16 cellular contexts compared by ENCODE assay signal in genomic region chr11:96203567-96204365, GRCh38.
DNase-seq lines count a peak whose midpoint lies in the region; ATAC-seq, FAIRE-seq and TF ChIP-seq lines count a peak whose summit lies in the region.
"Had no signal": no experiment of that assay in that cellular context is flagged by ENCODE, and none has a peak within 500 bp of the region (broad histone marks: within the 10 kb centered on the region; RNA-seq: fewer than 3 reads in every experiment).

No MANE protein-coding gene starts in this region.

- CTCF ChIA-PET in activated B cell treated with CpG ODN at 0.5 μM for 24 hours (lab: Charles Lee) (no interaction called here), H1 (lab: Charles Lee; ENCODE audit: partially characterized antibody) (no interaction called here)

- no peak overlapping the region for H3K14ac ChIP-seq in H1 (ENCODE audit: insufficient read length)

- H3K27me3 Mint-ChIP-seq in activated T-cell treated with anti-CD3 and anti-CD28 coated beads, Interleukin-2, amount 50 U/mL, for 24 hours: no peaks in the 10 kb centered on the region
- no peaks in the 10 kb centered on the region for H3K27me3 Mint-ChIP-seq in activated B cell treated with CpG ODN at 0.5 μM for 24 hours

- no peaks in the 10 kb centered on the region for H3K27me3 ChIP-seq in H1 (replicated peaks in 1 of 4; ENCODE audit: control insufficient read depth in 3 of 4, extremely low read depth in 1 of 4, insufficient read depth in 3 of 4, low read length in 3 of 4)
- H3K27me3 ChIP-seq in transverse colon: no peaks in the 10 kb centered on the region
- H3K27me3 ChIP-seq: ascending aorta, pancreas, Peyer's patch, tibial artery had no signal

- no peak overlapping the region for H3K9ac ChIP-seq in H1 (replicated peaks in 1 of 4; ENCODE audit: extremely low read depth in 1 of 4, low read depth in 3 of 4, low read length in 3 of 4)

- H3K9me3 ChIP-seq in H1 (ENCODE audit: insufficient read depth in 2 of 2, low read depth in 1 of 2, low read length in 1 of 2) (no peaks in the 10 kb centered on the region), transverse colon (no peaks in the 10 kb centered on the region)
- H3K9me3 ChIP-seq: ascending aorta, pancreas, Peyer's patch, tibial artery had no signal

- H2AFZ ChIP-seq in H1 (ENCODE audit: low read length): no peak overlapping the region

- no peak overlapping the region for H2BK5ac ChIP-seq in H1 (ENCODE audit: low read depth, low read length)

- peaks cover 59% of the 10 kb centered on the region for H3K36me3 Mint-ChIP-seq in activated T-cell treated with anti-CD3 and anti-CD28 coated beads, Interleukin-2, amount 50 U/mL, for 24 hours (ENCODE audit: low read depth)
- peaks cover 9% of the 10 kb centered on the region for H3K36me3 Mint-ChIP-seq in activated B cell treated with CpG ODN at 0.5 μM for 24 hours (ENCODE audit: low read depth)
- peaks cover 10% of the 10 kb centered on the region for H3K36me3 Mint-ChIP-seq in stimulated activated effector memory CD8-positive, alpha-beta T cell treated with anti-CD3 and anti-CD28 coated beads, Interleukin-12 subunit alpha, Interleukin-12 subunit beta, amount 100 ng/mL, for 72 hours

- no peak overlapping the region for H4K8ac ChIP-seq in H1 (ENCODE audit: extremely low read depth, insufficient read depth, low read length)

- no peak overlapping the region for H3K56ac ChIP-seq in H1 (replicated peaks; ENCODE audit: insufficient read length, low read depth, low read length)

- no peak overlapping the region for H3K4ac ChIP-seq in H1 (replicated peaks; ENCODE audit: insufficient read length, low read depth, low read length)

- no peak for TF ChIP-seq RAD21 in H1 (IDR thresholded peaks at IDR 0.05 in 1 of 2, conservative IDR thresholded peaks at IDR 0.05 in 1 of 2; ENCODE audit: low read depth in 2 of 2, low read length in 2 of 2)

- H3K4me1 Mint-ChIP-seq in activated T-cell treated with anti-CD3 and anti-CD28 coated beads, Interleukin-2, amount 50 U/mL, for 24 hours (ENCODE audit: low read depth): peaks cover 90% of the 10 kb centered on the region
- H3K4me1 Mint-ChIP-seq in activated B cell treated with CpG ODN at 0.5 μM for 24 hours: peaks cover 64% of the 10 kb centered on the region
- H3K4me1 Mint-ChIP-seq in stimulated activated effector memory CD8-positive, alpha-beta T cell treated with anti-CD3 and anti-CD28 coated beads, Interleukin-12 subunit alpha, Interleukin-12 subunit beta, amount 100 ng/mL, for 72 hours: peaks cover 84% of the 10 kb centered on the region

- no peak overlapping the region for H3K4me2 ChIP-seq in H1 (ENCODE audit: insufficient read depth in 1 of 2, low read depth in 2 of 2, low read length in 2 of 2)

- no peaks in the 10 kb centered on the region for H4K20me1 ChIP-seq in H1 (replicated peaks in 1 of 2; ENCODE audit: control insufficient read depth in 1 of 2, insufficient read depth in 2 of 2, low read length in 2 of 2)

- no peak overlapping the region for H2BK15ac ChIP-seq in H1 (ENCODE audit: low read length)

- TF ChIP-seq POLR2A in H1 (IDR thresholded peaks at IDR 0.05; ENCODE audit: control extremely low read depth in 1 of 2, low read depth in 2 of 2, low read length in 2 of 2) (no peak), transverse colon (IDR thresholded peaks at IDR 0.05) (no peak)

- peak overlapping the region; percentile 53 for H3K4me3 Mint-ChIP-seq in activated T-cell treated with anti-CD3 and anti-CD28 coated beads, Interleukin-2, amount 50 U/mL, for 24 hours
- no peak overlapping the region for H3K4me3 Mint-ChIP-seq in activated B cell treated with CpG ODN at 0.5 μM for 24 hours
- peak overlapping the region; percentile 36 for H3K4me3 Mint-ChIP-seq in stimulated activated effector memory CD8-positive, alpha-beta T cell treated with anti-CD3 and anti-CD28 coated beads, Interleukin-12 subunit alpha, Interleukin-12 subunit beta, amount 100 ng/mL, for 72 hours

- no peak overlapping the region for H4K91ac ChIP-seq in H1 (replicated peaks; ENCODE audit: insufficient read length, low read length)

- POLR2A ChIA-PET in activated B cell treated with CpG ODN at 0.5 μM for 24 hours (lab: Charles Lee) (no interaction called here), H1 (lab: Charles Lee; ENCODE audit: partially characterized antibody) (no interaction called here)

- H2BK20ac ChIP-seq in H1 (ENCODE audit: low read length): no peak overlapping the region; the same call in 1 of the 2 replicates

- H3K36me3 ChIP-seq in H1 (ENCODE audit: control insufficient read depth in 2 of 4, insufficient read depth in 4 of 4, low read length in 3 of 4) (no peaks in the 10 kb centered on the region), transverse colon (no peaks in the 10 kb centered on the region)
- H3K36me3 ChIP-seq: ascending aorta, pancreas, Peyer's patch, tibial artery had no signal

- no peak overlapping the region for H4K5ac ChIP-seq in H1 (ENCODE audit: insufficient read length, low read depth, low read length)

- peak overlapping the region; percentile 20; the same call in 1 of the 2 replicates for H3K18ac ChIP-seq in H1 (ENCODE audit: extremely low read depth, low read length)

- TF ChIP-seq CTCF in activated B cell treated with CpG ODN at 0.5 μM for 24 hours (IDR thresholded peaks at IDR 0.05): no peak
- TF ChIP-seq CTCF in H1 (IDR thresholded peaks at IDR 0.05; ENCODE audit: control extremely low read depth in 1 of 3, insufficient read depth in 1 of 3, low read depth in 1 of 3, low read length in 3 of 3): no peak
- no peak for TF ChIP-seq CTCF in transverse colon (IDR thresholded peaks at IDR 0.05)

- H2BK12ac ChIP-seq in H1 (ENCODE audit: low read depth, low read length): no peak overlapping the region

- 87% methylated on average over 7 of the region's 7 CpGs; no CpG with 5 or more reads in 1 of the 2 experiments for WGBS in H1 (ENCODE audit: extremely low coverage in 1 of 2, insufficient coverage in 1 of 2, insufficient read length in 1 of 2, insufficient replicate concordance in 2 of 2, low coverage in 1 of 2, low lambda C conversion rate in 2 of 2, missing lambda C conversion rate in 1 of 2), 2 experiments
- WGBS in transverse colon (ENCODE audit: low coverage in 1 of 2), 2 donors: 89 to 90% methylated on average over 4 to 7 of the region's 7 CpGs

- intact Hi-C loops in activated B cell treated with CpG ODN at 0.5 μM for 24 hours (cut with micrococcal nuclease) (loop anchor here (1.0 kb wide), 1 partner anchor 12 kb away; no protein-coding TSS in a partner anchor), transverse colon (cut with DNase I; ENCODE audit: low total_unique reads) (no loop called here)

- no peak overlapping the region for H3K23ac ChIP-seq in H1 (ENCODE audit: insufficient read length)

- H3K79me2 ChIP-seq in H1 (ENCODE audit: control insufficient read depth in 1 of 2, insufficient read depth in 2 of 2, low read length in 2 of 2): no peaks in the 10 kb centered on the region

- peak overlapping the region; percentile 94 for H3K27ac Mint-ChIP-seq in activated T-cell treated with anti-CD3 and anti-CD28 coated beads, Interleukin-2, amount 50 U/mL, for 24 hours
- H3K27ac Mint-ChIP-seq in activated B cell treated with CpG ODN at 0.5 μM for 24 hours: peak overlapping the region; percentile 10
- H3K27ac Mint-ChIP-seq in stimulated activated effector memory CD8-positive, alpha-beta T cell treated with anti-CD3 and anti-CD28 coated beads, Interleukin-12 subunit alpha, Interleukin-12 subunit beta, amount 100 ng/mL, for 72 hours: peak overlapping the region; percentile 92

- in situ Hi-C loops in transverse colon (cut with MboI; ENCODE audit: low pct_ligation_motif_present in 1 of 4, low pct_unique_long_range_greater_than_20kb in 1 of 4, low sequenced_read_pairs in 3 of 4): no loop called here

- peaks cover 5% of the 10 kb centered on the region for H3K9me3 Mint-ChIP-seq in activated T-cell treated with anti-CD3 and anti-CD28 coated beads, Interleukin-2, amount 50 U/mL, for 24 hours
- H3K9me3 Mint-ChIP-seq in activated B cell treated with CpG ODN at 0.5 μM for 24 hours: no peaks in the 10 kb centered on the region
- H3K9me3 Mint-ChIP-seq in stimulated activated effector memory CD8-positive, alpha-beta T cell treated with anti-CD3 and anti-CD28 coated beads, Interleukin-12 subunit alpha, Interleukin-12 subunit beta, amount 100 ng/mL, for 72 hours: no peaks in the 10 kb centered on the region

- H3K4me3 ChIP-seq in H1 (ENCODE audit: extremely low read depth in 1 of 4, insufficient read depth in 2 of 4, low read depth in 3 of 4, low read length in 4 of 4): no peak overlapping the region
- no peak overlapping the region for H3K4me3 ChIP-seq in transverse colon
- H3K4me3 ChIP-seq: ascending aorta, lung, pancreas, Peyer's patch, tibial artery had no signal

- FAIRE-seq in H1 (lab: Jason Lieb, UNC): no peak
- FAIRE-seq: pancreas had no signal

- TF ChIP-seq EP300 in H1 (IDR thresholded peaks at IDR 0.05; ENCODE audit: borderline replicate concordance in 1 of 2, low read depth in 2 of 2, low read length in 2 of 2) (no peak), transverse colon (IDR thresholded peaks at IDR 0.05; ENCODE audit: low read depth) (no peak)

- peaks cover 0 to 5% (median 1%) of the 10 kb centered on the region in 4 experiments; a peak in 3 of 7 replicates for H3K4me1 ChIP-seq in H1 (replicated peaks in 1 of 4; ENCODE audit: control insufficient read depth in 3 of 4, insufficient read depth in 4 of 4, low read length in 3 of 4)
- peaks cover 6 to 34% (median 23%) of the 10 kb centered on the region in 4 donors for H3K4me1 ChIP-seq in transverse colon

- H3K79me1 ChIP-seq in H1 (ENCODE audit: low read depth, low read length): no peaks in the 10 kb centered on the region

- H3K27ac ChIP-seq in H1 (ENCODE audit: low read depth, low read length): no peak overlapping the region
- no peak overlapping the region for H3K27ac ChIP-seq in transverse colon
- H3K27ac ChIP-seq: ascending aorta, pancreas, tibial artery had no signal

- no peaks in the 10 kb centered on the region for H3K23me2 ChIP-seq in H1 (ENCODE audit: low read depth, low read length)

- H2BK120ac ChIP-seq in H1 (replicated peaks; ENCODE audit: low read depth, low read length): no peak overlapping the region

- ATAC-seq in activated B cell treated with CpG ODN at 0.5 μM for 24 hours (ENCODE audit: low read depth) (no peak), GM21717 (IDR thresholded peaks at IDR 0.05; ENCODE audit: unreplicated experiment) (no peak)
- no peak for ATAC-seq in stimulated activated effector memory CD8-positive, alpha-beta T cell treated with anti-CD3 and anti-CD28 coated beads, Interleukin-12 subunit alpha, Interleukin-12 subunit beta, amount 100 ng/mL, for 72 hours
- ATAC-seq: pancreas had no signal

- peak overlapping the region; percentile 58; the same call in 1 of the 2 replicates for H2AK5ac ChIP-seq in H1 (ENCODE audit: low read depth, low read length)

- no peak for DNase-seq in activated T-cell treated with anti-CD3 and anti-CD28 coated beads, Interleukin-2, amount 50 U/mL, for 24 hours
- DNase-seq in activated T-cell treated with anti-CD3 and anti-CD28 coated beads, Interleukin-2, amount 50 U/mL, for 48 hours: no peak
- no peak for DNase-seq in activated B cell treated with CpG ODN at 0.5 μM for 24 hours
- DNase-seq in H1 (ENCODE audit: low read depth in 1 of 2, low spot score in 2 of 2): no peak
- DNase-seq in stimulated activated effector memory CD8-positive, alpha-beta T cell treated with anti-CD3 and anti-CD28 coated beads, Interleukin-12 subunit alpha, Interleukin-12 subunit beta, amount 100 ng/mL, for 72 hours (ENCODE audit: low spot score in 2 of 2): no peak
- no peak for DNase-seq in SKM-1 (lab: John Stamatoyannopoulos, UW; ENCODE audit: unreplicated experiment)
- DNase-seq in transverse colon: no peak
- DNase-seq: DMS53; MV-4-11; pancreas; Peyer's patch; stimulated activated CD4-positive, alpha-beta T cell treated with anti-CD3 and anti-CD28 coated beads, Interleukin-12 subunit alpha, Interleukin-12 subunit beta, amount 100 ng/mL, for 4 hours; tibial artery had no signal

Comparison
In these comparisons a context has a peak if more than half of its experiments do, and no peak if none do; other contexts are left out.
1. H3K27ac Mint-ChIP-seq: peak in every context shown above with its lines; median percentile 94 in activated T-cell treated with anti-CD3 and anti-CD28 coated beads, Interleukin-2, amount 50 U/mL, for 24 hours; 92 in stimulated activated effector memory CD8-positive, alpha-beta T cell treated with anti-CD3 and anti-CD28 coated beads, Interleukin-12 subunit alpha, Interleukin-12 subunit beta, amount 100 ng/mL, for 72 hours; 10 in activated B cell treated with CpG ODN at 0.5 μM for 24 hours.